In genomic region chr2:185219981-185220380, GRCh38 we compare ENCODE assay signal across 11 cellular contexts.
DNase-seq lines count a peak whose midpoint lies in the region; ATAC-seq lines count a peak whose summit lies in the region.
"Had no signal": no experiment of that assay in that cellular context is flagged by ENCODE, and none has a peak within 500 bp of the region (broad histone marks: within the 10 kb centered on the region; RNA-seq: fewer than 3 reads in every experiment).

No MANE protein-coding gene starts in this region.

- DNase-seq in HCEC 1CT (peak; percentile 65), NCI-H69 (lab: John Stamatoyannopoulos, UW) (peak; percentile 80), cerebellum (ENCODE audit: low spot score) (peak; percentile 86), non-pigmented ciliary epithelial cell (ENCODE audit: low read depth) (peak; percentile 41), medulla oblongata (ENCODE audit: extremely low spot score) (no peak), NCI-H2081 treated with DMSO at 0.1 percent for 48 hours (lab: John Stamatoyannopoulos, UW) (no peak), hippocampal formation (lab: John Stamatoyannopoulos, UW) (no peak)
- DNase-seq: activated gamma-delta T cell treated with Interleukin-2 at 50 U/mL for 16 hours, mucosa of descending colon, NCI-H2107 had no signal

- ATAC-seq in GM18907 (IDR thresholded peaks at IDR 0.05; ENCODE audit: unreplicated experiment): no peak
- ATAC-seq: mucosa of descending colon had no signal

Comparison
In these comparisons a context has a peak if more than half of its experiments do, and no peak if none do; other contexts are left out.
1. DNase-seq: peak in HCEC 1CT (single experiment), NCI-H69 (single experiment), cerebellum (single experiment) and non-pigmented ciliary epithelial cell (single experiment); none in medulla oblongata (single experiment), NCI-H2081 treated with DMSO at 0.1 percent for 48 hours (single experiment) and hippocampal formation (0 of 2).